In genomic region chr17:29625037-29625750, GRCh38 we compare ENCODE assay signal across 10 cellular contexts. TPM values are rescaled to one million over a fixed set of nuclear protein-coding genes. Genes with fewer than 3 reads are reported as not detected.
DNase-seq lines count a peak whose midpoint lies in the region; ATAC-seq and TF ChIP-seq lines count a peak whose summit lies in the region.
"Had no signal": no experiment of that assay in that cellular context is flagged by ENCODE, and none has a peak within 500 bp of the region (broad histone marks: within the 10 kb centered on the region; RNA-seq: fewer than 3 reads in every experiment).

No MANE protein-coding gene starts in this region.

- CTCF ChIA-PET in activated CD8-positive, alpha-beta T cell treated with anti-CD3 and anti-CD28 coated beads for 36 hours (lab: Charles Lee): interaction anchor here (0.6 to 2.5 kb wide), 12 partner anchors 10 to 405 kb away, joined by 3 to 12 read pairs (median 4); partner anchors contain the start of gene ANKRD13B
- CTCF ChIA-PET in activated CD8-positive, alpha-beta T cell treated with anti-CD3 and anti-CD28 coated beads, Interleukin-2, amount 10 ng/mL, durations not matched to agents 7 days and 5 days (lab: Charles Lee): interaction anchor here (0.5 to 5.4 kb wide), 11 partner anchors 8 to 479 kb away, joined by 3 to 41 read pairs (median 4); no protein-coding TSS in a partner anchor

- peaks cover 64% of the 10 kb centered on the region for H3K4me1 Mint-ChIP-seq in activated CD8-positive, alpha-beta T cell treated with anti-CD3 and anti-CD28 coated beads for 36 hours (ENCODE audit: low read depth)
- H3K4me1 Mint-ChIP-seq in activated CD8-positive, alpha-beta T cell treated with anti-CD3 and anti-CD28 coated beads, Interleukin-2, amount 10 ng/mL, durations not matched to agents 7 days and 5 days (ENCODE audit: low read depth): peaks cover 62% of the 10 kb centered on the region

- no peak overlapping the region for H3K9ac ChIP-seq in skeletal muscle tissue (ENCODE audit: low read depth in 1 of 3, low read length in 3 of 3)
- H3K9ac ChIP-seq: parathyroid adenoma had no signal

- POLR2A ChIA-PET in activated CD8-positive, alpha-beta T cell treated with anti-CD3 and anti-CD28 coated beads for 36 hours (lab: Charles Lee): interaction anchor here (0.8 to 2.1 kb wide), 2 partner anchors 9 to 14 kb away, joined by 3 to 8 read pairs; no protein-coding TSS in a partner anchor
- POLR2A ChIA-PET in activated CD8-positive, alpha-beta T cell treated with anti-CD3 and anti-CD28 coated beads, Interleukin-2, amount 10 ng/mL, durations not matched to agents 7 days and 5 days (lab: Charles Lee): interaction anchor here (0.6 to 1.1 kb wide), 4 partner anchors 8 to 22 kb away, joined by 3 to 4 read pairs (median 3); no protein-coding TSS in a partner anchor

- no peak overlapping the region for H3K4me3 ChIP-seq in skeletal muscle tissue (ENCODE audit: low read length in 3 of 3)
- no peak overlapping the region for H3K4me3 ChIP-seq in effector memory CD4-positive, alpha-beta T cell (ENCODE audit: insufficient read depth, low read depth, low read length, poor library complexity, severe bottlenecking)

- H3K27me3 ChIP-seq in foreskin keratinocyte: no peaks in the 10 kb centered on the region
- H3K27me3 ChIP-seq in skeletal muscle tissue (ENCODE audit: control insufficient read depth in 3 of 3, insufficient read depth in 3 of 3, low read length in 3 of 3): no peaks in the 10 kb centered on the region
- no peaks in the 10 kb centered on the region for H3K27me3 ChIP-seq in effector memory CD4-positive, alpha-beta T cell (replicated peaks; ENCODE audit: control insufficient read depth, insufficient read depth, low read length, poor library complexity, severe bottlenecking)

- peaks cover 6% of the 10 kb centered on the region for H3K36me3 Mint-ChIP-seq in activated CD8-positive, alpha-beta T cell treated with anti-CD3 and anti-CD28 coated beads for 36 hours (ENCODE audit: low read depth)
- peaks cover 38% of the 10 kb centered on the region for H3K36me3 Mint-ChIP-seq in activated CD8-positive, alpha-beta T cell treated with anti-CD3 and anti-CD28 coated beads, Interleukin-2, amount 10 ng/mL, durations not matched to agents 7 days and 5 days (ENCODE audit: low read depth)

- no peaks in the 10 kb centered on the region for H3K9me3 ChIP-seq in skeletal muscle tissue (ENCODE audit: control insufficient read depth in 3 of 3, low read length in 3 of 3)
- H3K9me3 ChIP-seq in effector memory CD4-positive, alpha-beta T cell (ENCODE audit: control insufficient read depth, low read length): no peaks in the 10 kb centered on the region

- DNase-seq in activated CD8-positive, alpha-beta T cell treated with anti-CD3 and anti-CD28 coated beads for 36 hours: no peak
- DNase-seq in activated CD8-positive, alpha-beta T cell treated with anti-CD3 and anti-CD28 coated beads, Interleukin-2, amount 10 ng/mL, durations not matched to agents 7 days and 5 days: no peak
- peak; percentile 42 for DNase-seq in SK-N-DZ (ENCODE audit: low spot score)
- DNase-seq in foreskin keratinocyte: peak in 1 of 2 donors; percentile 69
- no peak for DNase-seq in GM20000 (ENCODE audit: low spot score)
- no peak for DNase-seq in COLO668 (lab: John Stamatoyannopoulos, UW; ENCODE audit: unreplicated experiment)
- DNase-seq in effector memory CD4-positive, alpha-beta T cell: no peak
- DNase-seq: DMS79 treated with DMSO at 0.1 percent for 48 hours had no signal

- H3K4me1 ChIP-seq in foreskin keratinocyte (peaks cover 31% of the 10 kb centered on the region), skeletal muscle tissue (ENCODE audit: control insufficient read depth in 3 of 3, insufficient read depth in 3 of 3, low read length in 3 of 3) (peaks cover 68 to 77% (median 73%) of the 10 kb centered on the region in 3 donors)
- H3K4me1 ChIP-seq in effector memory CD4-positive, alpha-beta T cell (ENCODE audit: control insufficient read depth, insufficient read depth, low read length, poor library complexity, severe bottlenecking): peaks cover 13% of the 10 kb centered on the region

- H3K9me3 Mint-ChIP-seq in activated CD8-positive, alpha-beta T cell treated with anti-CD3 and anti-CD28 coated beads for 36 hours: no peaks in the 10 kb centered on the region
- H3K9me3 Mint-ChIP-seq in activated CD8-positive, alpha-beta T cell treated with anti-CD3 and anti-CD28 coated beads, Interleukin-2, amount 10 ng/mL, durations not matched to agents 7 days and 5 days (ENCODE audit: insufficient read depth): no peaks in the 10 kb centered on the region

- TF ChIP-seq CTCF in activated CD8-positive, alpha-beta T cell treated with anti-CD3 and anti-CD28 coated beads for 36 hours (IDR thresholded peaks at IDR 0.05): no peak
- TF ChIP-seq CTCF in foreskin keratinocyte (conservative IDR thresholded peaks at IDR 0.05) (peak; percentile 40), GM20000 (IDR thresholded peaks at IDR 0.05; ENCODE audit: extremely low read depth, missing control alignments) (no peak)

- no peak for ATAC-seq in activated CD8-positive, alpha-beta T cell treated with anti-CD3 and anti-CD28 coated beads for 36 hours
- ATAC-seq in activated CD8-positive, alpha-beta T cell treated with anti-CD3 and anti-CD28 coated beads, Interleukin-2, amount 10 ng/mL, durations not matched to agents 7 days and 5 days: no peak
- ATAC-seq in foreskin keratinocyte: peak; percentile 28

- no peaks in the 10 kb centered on the region for H3K27me3 Mint-ChIP-seq in activated CD8-positive, alpha-beta T cell treated with anti-CD3 and anti-CD28 coated beads for 36 hours
- peaks cover 3% of the 10 kb centered on the region for H3K27me3 Mint-ChIP-seq in activated CD8-positive, alpha-beta T cell treated with anti-CD3 and anti-CD28 coated beads, Interleukin-2, amount 10 ng/mL, durations not matched to agents 7 days and 5 days (ENCODE audit: low read depth)

- H3K27ac ChIP-seq in foreskin keratinocyte: peak overlapping the region; percentile 97
- peak overlapping the region; percentile 21 for H3K27ac ChIP-seq in skeletal muscle tissue (ENCODE audit: low read depth, low read length)
- H3K27ac ChIP-seq in effector memory CD4-positive, alpha-beta T cell (ENCODE audit: insufficient read depth, low read length, poor library complexity, severe bottlenecking): no peak overlapping the region

- H3K27ac Mint-ChIP-seq in activated CD8-positive, alpha-beta T cell treated with anti-CD3 and anti-CD28 coated beads for 36 hours: peak overlapping the region; percentile 75
- H3K27ac Mint-ChIP-seq in activated CD8-positive, alpha-beta T cell treated with anti-CD3 and anti-CD28 coated beads, Interleukin-2, amount 10 ng/mL, durations not matched to agents 7 days and 5 days: no peak overlapping the region

- no peak overlapping the region for H3K4me3 Mint-ChIP-seq in activated CD8-positive, alpha-beta T cell treated with anti-CD3 and anti-CD28 coated beads for 36 hours
- H3K4me3 Mint-ChIP-seq in activated CD8-positive, alpha-beta T cell treated with anti-CD3 and anti-CD28 coated beads, Interleukin-2, amount 10 ng/mL, durations not matched to agents 7 days and 5 days: no peak overlapping the region

- intact Hi-C loops in activated CD8-positive, alpha-beta T cell treated with anti-CD3 and anti-CD28 coated beads for 36 hours (cut with micrococcal nuclease): no loop called here

- peaks cover 6 to 20% (median 12%) of the 10 kb centered on the region in 3 donors for H3K36me3 ChIP-seq in skeletal muscle tissue (ENCODE audit: control insufficient read depth in 3 of 3, insufficient read depth in 3 of 3, low read length in 3 of 3)
- peaks cover 5% of the 10 kb centered on the region for H3K36me3 ChIP-seq in effector memory CD4-positive, alpha-beta T cell (ENCODE audit: control insufficient read depth, insufficient read depth, low read length)

RNA-seq across cellular contexts. Expression of gene CORO6, which starts 2.5 kb away (rescaled TPM):
- total RNA-seq in activated CD8-positive, alpha-beta T cell treated with anti-CD3 and anti-CD28 coated beads for 36 hours: 10 to 100 TPM; 11.6 to 13.0 TPM
- total RNA-seq in activated CD8-positive, alpha-beta T cell treated with anti-CD3 and anti-CD28 coated beads, Interleukin-2, amount 10 ng/mL, durations not matched to agents 7 days and 5 days: 1 to 10 TPM; 6.2 to 6.3 TPM
- polyA plus RNA-seq in SK-N-DZ (2014; cell fraction: cytosol; rRNA removed): 7.0 and 10.3 TPM in 2 replicates
- 186 and 308 TPM in 2 replicates for polyA plus RNA-seq in SK-N-DZ (2014; cell fraction: nucleus; rRNA removed)
- 23.0 and 37.6 TPM in 2 replicates for total RNA-seq in foreskin keratinocyte
- 19.3 and 33.1 TPM in 2 replicates for polyA plus RNA-seq in foreskin keratinocyte
- total RNA-seq in skeletal muscle tissue: 43.3 TPM

RNA-seq across cellular contexts. Expression of gene ANKRD13B, which starts 32.3 kb away (rescaled TPM):
- 10 to 100 TPM; 22.8 to 22.9 TPM for total RNA-seq in activated CD8-positive, alpha-beta T cell treated with anti-CD3 and anti-CD28 coated beads for 36 hours
- 10 to 100 TPM; 11.2 to 12.5 TPM for total RNA-seq in activated CD8-positive, alpha-beta T cell treated with anti-CD3 and anti-CD28 coated beads, Interleukin-2, amount 10 ng/mL, durations not matched to agents 7 days and 5 days
- 116 and 120 TPM in 2 replicates for polyA plus RNA-seq in SK-N-DZ (2014; cell fraction: cytosol; rRNA removed)
- 565 and 650 TPM in 2 replicates for polyA plus RNA-seq in SK-N-DZ (2014; cell fraction: nucleus; rRNA removed)
- 9.2 and 11.7 TPM in 2 replicates for total RNA-seq in foreskin keratinocyte
- polyA plus RNA-seq in foreskin keratinocyte: 6.6 and 7.4 TPM in 2 replicates
- total RNA-seq in skeletal muscle tissue: 9.4 TPM

RNA-seq across cellular contexts. Expression of gene GIT1, which starts 35.7 kb away (rescaled TPM):
- 10 to 100 TPM; 54.8 to 59.3 TPM for total RNA-seq in activated CD8-positive, alpha-beta T cell treated with anti-CD3 and anti-CD28 coated beads for 36 hours
- total RNA-seq in activated CD8-positive, alpha-beta T cell treated with anti-CD3 and anti-CD28 coated beads, Interleukin-2, amount 10 ng/mL, durations not matched to agents 7 days and 5 days: 10 to 100 TPM; 72.7 to 75.1 TPM
- 61.7 and 67.9 TPM in 2 replicates for polyA plus RNA-seq in SK-N-DZ (2014; cell fraction: cytosol; rRNA removed)
- 87.2 and 119 TPM in 2 replicates for polyA plus RNA-seq in SK-N-DZ (2014; cell fraction: nucleus; rRNA removed)
- total RNA-seq in foreskin keratinocyte (49.9 and 57.6 TPM in 2 replicates), skeletal muscle tissue (11.0 TPM)
- 41.6 and 50.5 TPM in 2 replicates for polyA plus RNA-seq in foreskin keratinocyte

RNA-seq across cellular contexts. Expression of gene TP53I13, which starts 56.7 kb away (rescaled TPM):
- total RNA-seq in activated CD8-positive, alpha-beta T cell treated with anti-CD3 and anti-CD28 coated beads for 36 hours: 10 to 100 TPM; 46.7 to 50.2 TPM
- total RNA-seq in activated CD8-positive, alpha-beta T cell treated with anti-CD3 and anti-CD28 coated beads, Interleukin-2, amount 10 ng/mL, durations not matched to agents 7 days and 5 days: 10 to 100 TPM; 96.7 to 97.9 TPM
- polyA plus RNA-seq in SK-N-DZ (2014; cell fraction: cytosol; rRNA removed): 111 and 124 TPM in 2 replicates
- 452 and 459 TPM in 2 replicates for polyA plus RNA-seq in SK-N-DZ (2014; cell fraction: nucleus; rRNA removed)
- total RNA-seq in foreskin keratinocyte (35.1 and 38.5 TPM in 2 replicates), skeletal muscle tissue (26.1 TPM)
- 43.4 and 46.5 TPM in 2 replicates for polyA plus RNA-seq in foreskin keratinocyte

RNA-seq across cellular contexts. Expression of gene ABHD15, which starts 58.4 kb away (rescaled TPM):
- 10 to 100 TPM in 1 of 2 experiments, 1 to 10 TPM in 1; 9.7 to 10.1 TPM for total RNA-seq in activated CD8-positive, alpha-beta T cell treated with anti-CD3 and anti-CD28 coated beads for 36 hours
- 10 to 100 TPM; 21.1 to 21.7 TPM for total RNA-seq in activated CD8-positive, alpha-beta T cell treated with anti-CD3 and anti-CD28 coated beads, Interleukin-2, amount 10 ng/mL, durations not matched to agents 7 days and 5 days
- 8.3 and 9.6 TPM in 2 replicates for polyA plus RNA-seq in SK-N-DZ (2014; cell fraction: cytosol; rRNA removed)
- polyA plus RNA-seq in SK-N-DZ (2014; cell fraction: nucleus; rRNA removed): 3.5 and 6.9 TPM in 2 replicates
- total RNA-seq in foreskin keratinocyte: 7.5 and 8.9 TPM in 2 replicates
- 5.5 and 6.1 TPM in 2 replicates for polyA plus RNA-seq in foreskin keratinocyte
- 5.2 TPM for total RNA-seq in skeletal muscle tissue
